In genomic region chr20:63835031-63835858, GRCh38 we compare ENCODE assay signal across 9 cellular contexts. TPM values are rescaled to one million over a fixed set of nuclear protein-coding genes. Genes with fewer than 3 reads are reported as not detected.
A peak's percentile ranks its signal among the peaks of the same experiment; 100 is the strongest.
DNase-seq lines count a peak whose midpoint lies in the region; ATAC-seq and TF ChIP-seq lines count a peak whose summit lies in the region.
"Had no signal": no experiment of that assay in that cellular context is flagged by ENCODE, and none has a peak within 500 bp of the region (broad histone marks: within the 10 kb centered on the region; RNA-seq: fewer than 3 reads in every experiment).

No MANE protein-coding gene starts in this region.

- peak overlapping the region in 1 of 4 donors; percentile 55 for H3K27ac ChIP-seq in body of pancreas
- H3K27ac ChIP-seq: KMS-11 had no signal

- peaks cover 27% of the 10 kb centered on the region for H3K4me1 ChIP-seq in body of pancreas

- 37 to 51% methylated on average over 3 to 21 of the region's 21 CpGs for WGBS in body of pancreas, 2 donors

- no peaks in the 10 kb centered on the region for H3K9me3 ChIP-seq in body of pancreas

- intact Hi-C loops in body of pancreas (cut with DNase I), result no loop called here

- no peak overlapping the region for H3K4me3 ChIP-seq in body of pancreas
- no peak overlapping the region for H3K4me3 ChIP-seq in skeletal muscle cell (ENCODE audit: low read depth, low read length)

- ATAC-seq in body of pancreas, result peak; percentile 88

- peak in 1 of 7 experiments; percentile 10 for TF ChIP-seq CTCF in body of pancreas (IDR thresholded peaks at IDR 0.05)

- no peaks in the 10 kb centered on the region for H3K36me3 ChIP-seq in body of pancreas (replicated peaks in 1 of 2; ENCODE audit: insufficient read depth in 1 of 2, low read depth in 2 of 2)

- TF ChIP-seq POLR2A in body of pancreas (IDR thresholded peaks at IDR 0.05), result no peak

- no peaks in the 10 kb centered on the region for H3K27me3 ChIP-seq in body of pancreas

- peak; percentile 90 for DNase-seq in GM04503 (ENCODE audit: low read depth)
- peak; percentile 89 for DNase-seq in NCI-H2171 treated with DMSO at 0.1 percent for 48 hours (lab: John Stamatoyannopoulos, UW)
- peak; percentile 88 to 96 (median 94) for DNase-seq in body of pancreas
- DNase-seq in hypothalamus (lab: John Stamatoyannopoulos, UW), result peak in 33 of 51 donors; percentile 7 to 86 (median 53)
- peak; percentile 88 for DNase-seq in skeletal muscle cell (ENCODE audit: low read depth)
- DNase-seq in NK-92 treated with Interleukin-12 subunit alpha and Interleukin-12 subunit beta, amount 100 ng/mL, for 24 hours (lab: John Stamatoyannopoulos, UW), result no peak
- DNase-seq in activated T-cell treated with anti-CD3 and anti-CD28 coated beads for 4 hours, result no peak
- no peak for DNase-seq in stimulated activated CD4-positive, alpha-beta T cell treated with anti-CD3 and anti-CD28 coated beads, Interleukin-4, amount 100 ng/mL, for 1 hour

RNA-seq across cellular contexts. Expression of gene ZBTB46, which starts 4.2 kb away (rescaled TPM):
- total RNA-seq in body of pancreas, result 1 to 10 TPM; 4.3 to 5.4 TPM

RNA-seq across cellular contexts. Expression of gene ABHD16B, which starts 26.1 kb away (rescaled TPM):
- not detected for total RNA-seq in body of pancreas

RNA-seq across cellular contexts. Expression of gene TPD52L2, which starts 29.8 kb away (rescaled TPM):
- 10 to 100 TPM; 31.4 to 47.1 TPM for total RNA-seq in body of pancreas

RNA-seq across cellular contexts. Expression of gene DNAJC5, which starts 59.7 kb away (rescaled TPM):
- 10 to 100 TPM; 32.9 to 44.2 TPM for total RNA-seq in body of pancreas

Comparison
In these comparisons a context has a peak if more than half of its experiments do, and no peak if none do; other contexts are left out.
1. DNase-seq: peak in GM04503 (single experiment), NCI-H2171 treated with DMSO at 0.1 percent for 48 hours (single experiment), body of pancreas (4 of 4), hypothalamus (33 of 51) and skeletal muscle cell (single experiment); none in NK-92 treated with Interleukin-12 subunit alpha and Interleukin-12 subunit beta, amount 100 ng/mL, for 24 hours (single experiment), activated T-cell treated with anti-CD3 and anti-CD28 coated beads for 4 hours (single experiment) and stimulated activated CD4-positive, alpha-beta T cell treated with anti-CD3 and anti-CD28 coated beads, Interleukin-4, amount 100 ng/mL, for 1 hour (single experiment).